In the genomic region with DNA sequence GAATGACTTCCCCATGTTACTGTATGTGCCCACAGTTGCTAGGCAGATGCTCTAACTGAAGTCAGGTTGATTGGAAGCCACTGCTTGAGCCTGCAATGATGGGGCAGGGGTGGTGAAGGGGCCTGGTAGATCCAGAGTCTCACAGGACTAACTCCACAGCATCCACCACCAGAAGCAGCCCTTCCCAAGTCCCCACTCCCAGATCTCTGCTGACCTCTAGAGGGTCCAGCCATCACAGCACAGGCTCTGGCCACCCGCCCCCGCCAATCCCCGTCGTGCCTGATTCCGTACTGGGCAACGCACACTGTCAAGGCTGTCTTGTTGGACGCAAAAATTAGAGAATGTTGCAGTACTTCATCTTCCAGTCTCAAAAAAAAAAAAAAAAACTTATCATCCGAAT, we compare ENCODE assay signal across 11 cellular contexts.
DNase-seq lines count a peak whose midpoint lies in the region; ATAC-seq, FAIRE-seq and TF ChIP-seq lines count a peak whose summit lies in the region.
"Had no signal": no experiment of that assay in that cellular context is flagged by ENCODE, and none has a peak within 500 bp of the region (broad histone marks: within the 10 kb centered on the region; RNA-seq: fewer than 3 reads in every experiment).

No MANE protein-coding gene starts in this region.

- no peaks in the 10 kb centered on the region for H3K36me3 ChIP-seq in IMR-90 (ENCODE audit: control insufficient read depth, insufficient read depth, low read length)
- no peaks in the 10 kb centered on the region for H3K36me3 ChIP-seq in CD8-positive, alpha-beta T cell (ENCODE audit: insufficient read depth, low read length)
- no peaks in the 10 kb centered on the region for H3K36me3 ChIP-seq in kidney (ENCODE audit: control insufficient read depth in 1 of 2, insufficient read depth in 2 of 2, low read length in 2 of 2)
- no peaks in the 10 kb centered on the region for H3K36me3 ChIP-seq in colonic mucosa

- H3K27me3 ChIP-seq in IMR-90 (ENCODE audit: control insufficient read depth, insufficient read depth, low read length) (peaks cover 5% of the 10 kb centered on the region), colonic mucosa (no peaks in the 10 kb centered on the region)
- no peaks in the 10 kb centered on the region for H3K27me3 ChIP-seq in CD8-positive, alpha-beta T cell (ENCODE audit: insufficient read depth, low read length)

- H2BK5ac ChIP-seq in IMR-90 (ENCODE audit: low read depth, low read length, poor library complexity, severe bottlenecking), result no peak overlapping the region

- peaks cover 7% of the 10 kb centered on the region for H3K27me3 Mint-ChIP-seq in CD8-positive, alpha-beta T cell (ENCODE audit: low read depth)
- H3K27me3 Mint-ChIP-seq: dendritic cell treated with granulocyte-macrophage colony-stimulating factor and Interleukin-4, amounts not matched to agents 40 ng/mL and 50 ng/mL, for 4 days had no signal

- H2AFZ ChIP-seq in IMR-90 (replicated peaks; ENCODE audit: low read length, poor library complexity), result peak overlapping the region; percentile 19

- in situ Hi-C loops in IMR-90 (cut with MboI; ENCODE audit: low sequenced_read_pairs), result no loop called here

- H2AK9ac ChIP-seq in IMR-90 (replicated peaks; ENCODE audit: low read depth, low read length, poor library complexity), result no peak overlapping the region

- H3K27ac Mint-ChIP-seq in CD8-positive, alpha-beta T cell, result no peak overlapping the region
- H3K27ac Mint-ChIP-seq: dendritic cell treated with granulocyte-macrophage colony-stimulating factor and Interleukin-4, amounts not matched to agents 40 ng/mL and 50 ng/mL, for 4 days had no signal

- H2AK5ac ChIP-seq in IMR-90 (ENCODE audit: low read depth, low read length), result no peak overlapping the region

- no peak overlapping the region for H3K18ac ChIP-seq in IMR-90 (ENCODE audit: low read depth, low read length)

- H4K91ac ChIP-seq in IMR-90 (ENCODE audit: insufficient read depth, low read depth, low read length), result no peak overlapping the region

- no peaks in the 10 kb centered on the region; the same call in 1 of the 2 replicates for H3K9me1 ChIP-seq in IMR-90 (ENCODE audit: insufficient read depth, low read length)

- intact Hi-C loops in IMR-90 (cut with micrococcal nuclease), result loop anchor here (5.0 to 10.0 kb wide), 3 partner anchors 1072 to 1402 kb away; no protein-coding TSS in a partner anchor
- intact Hi-C loops in CD8-positive, alpha-beta T cell (cut with DNase I, micrococcal nuclease), result no loop called here
- intact Hi-C loops in kidney (cut with DNase I), result loop anchor here (5.0 kb wide), 1 partner anchor 460 kb away; no protein-coding TSS in a partner anchor
- intact Hi-C loops in colonic mucosa (cut with DNase I), result loop anchor here (5.0 kb wide), 1 partner anchor 270 kb away; no protein-coding TSS in a partner anchor

- no TSS peak for BruUV-seq in IMR-90 (replicated peaks; lab: Mats Ljungman, UMichigan)

- TF ChIP-seq CTCF in IMR-90 (conservative IDR thresholded peaks at IDR 0.05; ENCODE audit: low read depth, low read length), result peak; percentile 52
- peak; percentile 23 for TF ChIP-seq CTCF in cardiac fibroblast (IDR thresholded peaks at IDR 0.05; ENCODE audit: low read depth, low read length)
- TF ChIP-seq CTCF in CD8-positive, alpha-beta T cell (IDR thresholded peaks at IDR 0.05), result no peak
- TF ChIP-seq CTCF in kidney (IDR thresholded peaks at IDR 0.05; ENCODE audit: borderline replicate concordance, extremely low read depth, insufficient read depth), result no peak
- TF ChIP-seq CTCF in colonic mucosa (IDR thresholded peaks at IDR 0.05), result no peak

- H3K4me3 ChIP-seq in IMR-90 (ENCODE audit: insufficient read depth, low read depth, low read length) (no peak overlapping the region), cardiac fibroblast (replicated peaks in 1 of 2; ENCODE audit: low read depth in 2 of 2, low read length in 2 of 2) (no peak overlapping the region), kidney (ENCODE audit: low read length in 2 of 2) (no peak overlapping the region), colonic mucosa (no peak overlapping the region)
- H3K4me3 ChIP-seq in CD8-positive, alpha-beta T cell (ENCODE audit: low read depth, low read length), result no peak overlapping the region

- H2BK120ac ChIP-seq in IMR-90 (ENCODE audit: low read depth, low read length), result no peak overlapping the region

- H3K79me1 ChIP-seq in IMR-90 (ENCODE audit: low read depth in 1 of 2, low read length in 2 of 2), result no peaks in the 10 kb centered on the region

- H2BK15ac ChIP-seq in IMR-90 (ENCODE audit: low read depth, low read length), result no peak overlapping the region

- H3K9ac ChIP-seq in IMR-90 (ENCODE audit: low read depth, low read length), result no peak overlapping the region
- H3K9ac ChIP-seq in kidney (ENCODE audit: low read length in 2 of 2), result no peak overlapping the region
- no peak overlapping the region for H3K9ac ChIP-seq in colonic mucosa (ENCODE audit: low read depth in 2 of 2, low read length in 2 of 2)

- H4K20me1 ChIP-seq in IMR-90 (ENCODE audit: insufficient read depth, low read length), result no peaks in the 10 kb centered on the region

- CTCF ChIA-PET in IMR-90 (lab: Yijun Ruan, JAX), result no interaction called here
- CTCF ChIA-PET in CD8-positive, alpha-beta T cell (lab: Charles Lee), result no interaction called here

- peak; percentile 12 for DNase-seq in Ammon's horn (ENCODE audit: low spot score)
- peak; percentile 3 for DNase-seq in IMR-90
- DNase-seq in cardiac fibroblast (ENCODE audit: low read depth in 2 of 2), result peak in 1 of 2 donors; percentile 23
- DNase-seq in left kidney (ENCODE audit: low read depth, low spot score), result peak; percentile 71
- no peak for DNase-seq in CD8-positive, alpha-beta T cell
- no peak for DNase-seq in GM12891 (ENCODE audit: insufficient read length, low spot score)
- no peak for DNase-seq in kidney
- DNase-seq in colonic mucosa, result no peak
- DNase-seq: activated CD8-positive, alpha-beta memory T cell treated with anti-CD3 and anti-CD28 coated beads, Interleukin-2, amount 50 U/mL, for 48 hours; GDM1 had no signal

- no CpG with 5 or more reads among the region's 8 CpGs for WGBS in IMR-90 (ENCODE audit: extremely low coverage in 2 of 2, insufficient read length in 1 of 2), 2 experiments

- H3K27ac ChIP-seq in IMR-90 (ENCODE audit: insufficient read depth, low read length), result no peak overlapping the region
- H3K27ac ChIP-seq in CD8-positive, alpha-beta T cell (ENCODE audit: low read depth, low read length), result no peak overlapping the region
- no peak overlapping the region for H3K27ac ChIP-seq in kidney (ENCODE audit: low read depth in 2 of 2, low read length in 2 of 2)
- no peak overlapping the region for H3K27ac ChIP-seq in colonic mucosa

- H3K4me1 Mint-ChIP-seq in CD8-positive, alpha-beta T cell (ENCODE audit: low read depth), result no peaks in the 10 kb centered on the region

- peak; percentile 62 for ATAC-seq in IMR-90 (ENCODE audit: low read depth)
- ATAC-seq in CD8-positive, alpha-beta T cell, result no peak

- no peak overlapping the region for H3K4ac ChIP-seq in IMR-90 (ENCODE audit: low read depth, low read length)

- no peak overlapping the region for H3K14ac ChIP-seq in IMR-90 (replicated peaks; ENCODE audit: low read depth, low read length)

- no peak overlapping the region for H4K8ac ChIP-seq in IMR-90 (ENCODE audit: low read depth in 2 of 2, low read length in 2 of 2)

- no peak overlapping the region for H4K5ac ChIP-seq in IMR-90 (ENCODE audit: low read depth, low read length)

- TF ChIP-seq RAD21 in IMR-90 (IDR thresholded peaks at IDR 0.05; ENCODE audit: low read length), result peak; percentile 61

- dilution Hi-C loops in IMR-90 (cut with HindIII; ENCODE audit: low sequenced_read_pairs, unreplicated experiment), result no loop called here

- H2BK20ac ChIP-seq in IMR-90 (ENCODE audit: low read depth, low read length), result no peak overlapping the region

- H3K9me3 ChIP-seq in IMR-90 (ENCODE audit: control insufficient read depth, insufficient read depth, low read length) (no peaks in the 10 kb centered on the region), kidney (ENCODE audit: control insufficient read depth in 1 of 2, low read length in 2 of 2) (no peaks in the 10 kb centered on the region), colonic mucosa (no peaks in the 10 kb centered on the region)
- H3K9me3 ChIP-seq in CD8-positive, alpha-beta T cell (ENCODE audit: low read length), result no peaks in the 10 kb centered on the region

- H3K36me3 Mint-ChIP-seq in CD8-positive, alpha-beta T cell, result no peaks in the 10 kb centered on the region

- H3K4me1 ChIP-seq in IMR-90 (ENCODE audit: control insufficient read depth, insufficient read depth, low read length) (no peaks in the 10 kb centered on the region), kidney (ENCODE audit: control insufficient read depth in 1 of 2, insufficient read depth in 1 of 2, low read depth in 1 of 2, low read length in 2 of 2) (no peaks in the 10 kb centered on the region), colonic mucosa (no peaks in the 10 kb centered on the region)
- H3K4me1 ChIP-seq in CD8-positive, alpha-beta T cell (ENCODE audit: insufficient read depth, low read length), result no peaks in the 10 kb centered on the region

- POLR2A ChIA-PET in IMR-90 (lab: Charles Lee; ENCODE audit: unreplicated experiment), result no interaction called here
- POLR2A ChIA-PET in CD8-positive, alpha-beta T cell (lab: Charles Lee), result no interaction called here

- no peak overlapping the region for H3K4me2 ChIP-seq in IMR-90 (ENCODE audit: low read depth, low read length)

- no peaks in the 10 kb centered on the region for H3K9me3 Mint-ChIP-seq in CD8-positive, alpha-beta T cell
- H3K9me3 Mint-ChIP-seq: dendritic cell treated with granulocyte-macrophage colony-stimulating factor and Interleukin-4, amounts not matched to agents 40 ng/mL and 50 ng/mL, for 4 days had no signal

- no peak overlapping the region for H3K23ac ChIP-seq in IMR-90 (ENCODE audit: low read depth, low read length)

- H3K56ac ChIP-seq in IMR-90 (ENCODE audit: extremely low read depth, insufficient read depth, low read length), result no peak overlapping the region

- TF ChIP-seq POLR2A in IMR-90 (IDR thresholded peaks at IDR 0.05; ENCODE audit: low read depth, low read length) (no peak), GM12891 (IDR thresholded peaks at IDR 0.05; ENCODE audit: low read depth, low read length) (no peak)

- FAIRE-seq in GM12891 (lab: Jason Lieb, UNC), result no peak
- no peak for FAIRE-seq in kidney (lab: Jason Lieb, UNC)

- H3K4me3 Mint-ChIP-seq in CD8-positive, alpha-beta T cell, result no peak overlapping the region
- H3K4me3 Mint-ChIP-seq: dendritic cell treated with granulocyte-macrophage colony-stimulating factor and Interleukin-4, amounts not matched to agents 40 ng/mL and 50 ng/mL, for 4 days had no signal

TF ChIP-seq in IMR-90, 13 proteins besides CTCF, POLR2A, EP300 and RAD21 (continues in another document):
- no peak for TF ChIP-seq MAZ (IDR thresholded peaks at IDR 0.05; ENCODE audit: borderline replicate concordance, low read depth, low read length)
- TF ChIP-seq CHD1 (IDR thresholded peaks at IDR 0.05; ENCODE audit: low read depth, low read length), result no peak
- TF ChIP-seq SMC3 (IDR thresholded peaks at IDR 0.05; ENCODE audit: low read depth, low read length), result peak; percentile 22; the same call in 1 of the 2 replicates

TF ChIP-seq in GM12891, 5 proteins besides CTCF, POLR2A, EP300 and RAD21 (continues in another document):
- TF ChIP-seq PAX5 (IDR thresholded peaks at IDR 0.05; ENCODE audit: insufficient read depth, low read length, severe bottlenecking) (no peak), TAF1 (IDR thresholded peaks at IDR 0.05; ENCODE audit: low read depth, low read length) (no peak), POU2F2 (IDR thresholded peaks at IDR 0.05; ENCODE audit: low read depth, low read length) (no peak), SPI1 (IDR thresholded peaks at IDR 0.05; ENCODE audit: low read depth, low read length) (no peak)

Comparison
In these comparisons a context has a peak if more than half of its experiments do, and no peak if none do; other contexts are left out.
1. DNase-seq: peak in Ammon's horn (single experiment), IMR-90 (single experiment) and left kidney (single experiment); none in CD8-positive, alpha-beta T cell (0 of 7), GM12891 (single experiment), kidney (single experiment) and colonic mucosa (single experiment).
2. CTCF ChIP-seq: peak in IMR-90 (single experiment) and cardiac fibroblast (single experiment); none in CD8-positive, alpha-beta T cell (single experiment), kidney (single experiment) and colonic mucosa (single experiment).
3. intact Hi-C loops: an anchor here in IMR-90 (5.0 to 10.0 kb wide), kidney (5.0 kb wide) and colonic mucosa (5.0 kb wide); none called in CD8-positive, alpha-beta T cell.